8 cellular contexts compared by ENCODE assay signal in the genomic region with DNA sequence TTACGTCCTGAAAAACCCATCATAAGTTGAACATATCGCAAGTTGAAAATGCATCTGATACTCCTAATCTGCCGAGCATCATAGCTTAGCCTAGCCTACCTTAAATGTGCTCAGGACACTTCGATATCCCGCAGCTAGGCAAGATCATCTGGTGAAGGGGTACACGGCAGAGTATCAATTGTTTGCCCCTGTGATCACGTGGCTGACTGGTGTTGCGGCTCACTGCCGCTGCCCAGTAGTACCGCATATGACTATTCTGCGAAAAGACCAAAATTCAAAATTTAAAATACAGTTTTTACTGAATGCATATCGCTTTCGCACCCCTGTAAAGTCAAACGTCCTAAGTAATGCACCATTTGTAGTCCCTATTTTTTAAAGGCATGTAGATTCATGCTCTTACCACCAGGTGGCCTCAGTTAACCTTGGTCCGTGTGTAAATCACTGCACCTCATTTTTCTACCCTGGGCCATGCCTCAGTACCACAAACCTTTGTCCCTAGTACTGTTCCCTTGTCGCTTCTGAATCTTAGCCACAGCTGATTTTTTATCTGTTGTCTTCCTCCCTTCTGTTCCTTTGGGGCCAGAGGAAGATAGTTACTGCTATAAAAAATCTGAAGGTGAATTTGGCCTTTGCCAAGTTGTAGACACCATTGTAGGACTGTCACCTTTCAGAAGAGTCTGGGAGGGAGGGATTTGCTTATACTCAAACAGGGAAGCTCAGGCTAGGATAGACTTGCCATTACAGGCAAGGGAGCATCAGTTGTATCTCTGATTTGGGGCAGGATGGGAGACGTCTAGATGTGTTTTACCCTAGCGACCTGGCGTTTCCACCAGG. TPM values are rescaled to one million over a fixed set of nuclear protein-coding genes. Genes with fewer than 3 reads are reported as not detected.
DNase-seq lines count a peak whose midpoint lies in the region; ATAC-seq, FAIRE-seq and TF ChIP-seq lines count a peak whose summit lies in the region.

No MANE protein-coding gene starts in this region.

- peak; percentile 82 for ATAC-seq in foreskin keratinocyte
- ATAC-seq in HG02885 (IDR thresholded peaks at IDR 0.05; ENCODE audit: poor library complexity, unreplicated experiment): no peak
- ATAC-seq in GM21529 (IDR thresholded peaks at IDR 0.05; ENCODE audit: unreplicated experiment): no peak

- H3K4me1 ChIP-seq in foreskin keratinocyte (no peaks in the 10 kb centered on the region), neutrophil (ENCODE audit: control insufficient read depth in 1 of 2, insufficient read depth in 1 of 2, low read depth in 1 of 2, low read length in 1 of 2) (no peaks in the 10 kb centered on the region)

- no peak overlapping the region for H3K4me3 ChIP-seq in neutrophil (ENCODE audit: low read depth in 1 of 2, low read length in 1 of 2)

- H3K27ac ChIP-seq in foreskin keratinocyte (no peak overlapping the region), neutrophil (no peak overlapping the region)

- DNase-seq in ELF-1 (ENCODE audit: low read depth, low spot score) (peak; percentile 60), MV-4-11 (lab: John Stamatoyannopoulos, UW) (peak; percentile 20), foreskin keratinocyte (peak; percentile 10 to 50)
- peak; percentile 8 to 18 for DNase-seq in activated CD4-positive, alpha-beta T cell treated with anti-CD3 and anti-CD28 coated beads, Interleukin-2, amount 50 U/mL, for 48 hours

- H3K27me3 ChIP-seq in foreskin keratinocyte: no peaks in the 10 kb centered on the region
- H3K27me3 ChIP-seq in neutrophil: no peaks in the 10 kb centered on the region

- peak; percentile 89 for TF ChIP-seq CTCF in foreskin keratinocyte (conservative IDR thresholded peaks at IDR 0.05)
- TF ChIP-seq CTCF in neutrophil (IDR thresholded peaks at IDR 0.05): peak; percentile 63

- peaks cover 63% of the 10 kb centered on the region for H3K36me3 ChIP-seq in neutrophil

- peak; percentile 96 for FAIRE-seq in A204.1 (lab: Jason Lieb, UNC)

- no peaks in the 10 kb centered on the region for H3K9me3 ChIP-seq in neutrophil

RNA-seq across cellular contexts. Expression of gene WWP2, which starts 34.4 kb away (rescaled TPM):
- total RNA-seq in foreskin keratinocyte: 24.3 and 26.3 TPM in 2 replicates
- 12.4 and 13.1 TPM in 2 replicates for polyA plus RNA-seq in foreskin keratinocyte

RNA-seq across cellular contexts. Expression of gene NOB1, which starts 41.8 kb away (rescaled TPM):
- total RNA-seq in foreskin keratinocyte: 47.3 and 59.3 TPM in 2 replicates
- 65.6 and 74.9 TPM in 2 replicates for polyA plus RNA-seq in foreskin keratinocyte
